Comparison of ENCODE assay signal across 11 cellular contexts in genomic region chr17:55394357-55395021, GRCh38. TPM values are rescaled to one million over a fixed set of nuclear protein-coding genes. Genes with fewer than 3 reads are reported as not detected.
DNase-seq lines count a peak whose midpoint lies in the region; ATAC-seq and TF ChIP-seq lines count a peak whose summit lies in the region.
"Had no signal": no experiment of that assay in that cellular context is flagged by ENCODE, and none has a peak within 500 bp of the region (broad histone marks: within the 10 kb centered on the region; RNA-seq: fewer than 3 reads in every experiment).

No MANE protein-coding gene starts in this region.

- no peaks in the 10 kb centered on the region for H3K27me3 ChIP-seq in psoas muscle (ENCODE audit: insufficient read depth in 3 of 3, low read length in 2 of 3)

- H3K9me3 ChIP-seq in psoas muscle: no peaks in the 10 kb centered on the region

- no peaks in the 10 kb centered on the region for H3K4me1 Mint-ChIP-seq in Calu3 (ENCODE audit: low read depth, unreplicated experiment)

- H3K9me3 Mint-ChIP-seq in Calu3 (ENCODE audit: low read depth, unreplicated experiment): peaks cover 2% of the 10 kb centered on the region
- H3K9me3 Mint-ChIP-seq: T-helper 2 cell treated with Interferon-gamma antibody and Interleukin-4, amounts not matched to agents 5 μg/mL and 100 μg/mL, for 36 hours had no signal

- H3K4me3 Mint-ChIP-seq in Calu3 (ENCODE audit: low read depth, unreplicated experiment): no peak overlapping the region
- H3K4me3 Mint-ChIP-seq: T-helper 2 cell treated with Interferon-gamma antibody and Interleukin-4, amounts not matched to agents 5 μg/mL and 100 μg/mL, for 36 hours had no signal

- peaks cover 12% of the 10 kb centered on the region for H3K4me1 ChIP-seq in psoas muscle

- no peak overlapping the region for H3K4me3 ChIP-seq in psoas muscle
- H3K4me3 ChIP-seq: smooth muscle cell had no signal

- peaks cover 0 to 10% of the 10 kb centered on the region in 2 donors for H3K36me3 ChIP-seq in psoas muscle (ENCODE audit: insufficient read depth in 1 of 2, low read depth in 1 of 2)

- H3K36me3 Mint-ChIP-seq in Calu3 (ENCODE audit: insufficient read depth, unreplicated experiment): peaks cover 24% of the 10 kb centered on the region

- intact Hi-C loops in Calu3 (cut with micrococcal nuclease; ENCODE audit: unreplicated experiment): no loop called here
- intact Hi-C loops in psoas muscle (cut with DNase I): no loop called here

- TF ChIP-seq CTCF in Calu3 (IDR thresholded peaks at IDR 0.05; ENCODE audit: unreplicated experiment) (no peak), psoas muscle (IDR thresholded peaks at IDR 0.05) (no peak)

- no peaks in the 10 kb centered on the region for H3K27me3 Mint-ChIP-seq in Calu3 (ENCODE audit: unreplicated experiment)

- H3K27ac Mint-ChIP-seq in Calu3 (ENCODE audit: unreplicated experiment): peak overlapping the region; percentile 19
- H3K27ac Mint-ChIP-seq: T-helper 2 cell treated with Interferon-gamma antibody and Interleukin-4, amounts not matched to agents 5 μg/mL and 100 μg/mL, for 36 hours had no signal

- BruUV-seq in Calu3 (replicated peaks; lab: Mats Ljungman, UMichigan): no TSS peak

- peak overlapping the region; percentile 53 for H3K27ac ChIP-seq in psoas muscle

- ATAC-seq in psoas muscle: peak in 3 of 4 donors; percentile 43 to 69 (median 54)
- no peak for ATAC-seq in GM21423 (IDR thresholded peaks at IDR 0.05; ENCODE audit: unreplicated experiment)

- no peak for DNase-seq in Calu3
- peak; percentile 60 for DNase-seq in NCI-H82 treated with DMSO at 0.1 percent for 48 hours (lab: John Stamatoyannopoulos, UW; ENCODE audit: unreplicated experiment)
- peak; percentile 37 for DNase-seq in globus pallidus (ENCODE audit: low spot score)
- no peak for DNase-seq in psoas muscle
- DNase-seq in NCI-H1105 (lab: John Stamatoyannopoulos, UW): no peak
- DNase-seq in hypothalamus (lab: John Stamatoyannopoulos, UW): no peak
- no peak for DNase-seq in NCI-H2029 (lab: John Stamatoyannopoulos, UW)
- DNase-seq: NCI-H1092 treated with DMSO at 0.1 percent for 48 hours had no signal

- CTCF ChIA-PET in Calu3 (lab: Charles Lee): no interaction called here

- 19 to 30% (median 26%) methylated on average over 6 of the region's 6 CpGs for WGBS in psoas muscle, 3 donors

RNA-seq across cellular contexts. Expression of gene MMD, which starts 27.1 kb away (rescaled TPM):
- total RNA-seq in Calu3 (2022) (10.2 and 19.2 TPM in 2 replicates), psoas muscle (1 to 10 TPM; 3.0 to 9.2 (median 4.2) TPM)
- 10 to 100 TPM in 1 of 3 donors, 1 to 10 TPM in 2; 6.2 to 11.0 (median 7.6) TPM for polyA plus RNA-seq in psoas muscle

Comparison
In these comparisons a context has a peak if more than half of its experiments do, and no peak if none do; other contexts are left out.
1. DNase-seq: peak in NCI-H82 treated with DMSO at 0.1 percent for 48 hours (single experiment) and globus pallidus (single experiment); none in Calu3 (single experiment), psoas muscle (0 of 2), NCI-H1105 (single experiment), hypothalamus (0 of 51) and NCI-H2029 (single experiment).